Comparison of ENCODE assay signal across 1 cellular context in genomic region chr10:13586676-13587355, GRCh38.
TF ChIP-seq lines count a peak whose summit lies in the region.

Gene PRPF18 (plus strand): TSS chr10:13586965. CDS start chr10:13587087, 122 bp downstream.

TF ChIP-seq in HepG2, 621 proteins besides CTCF, POLR2A, EP300 and RAD21 (continued from another document and continues in another):
- TF ChIP-seq ATF6 (CRISPR knock-in tag; conservative IDR thresholded peaks at IDR 0.05) (no peak), CHD4 (IDR thresholded peaks at IDR 0.05; ENCODE audit: borderline replicate concordance, low read length) (no peak), ZNF746 (CRISPR knock-in tag; IDR thresholded peaks at IDR 0.05) (no peak), CSRNP2 (CRISPR knock-in tag; conservative IDR thresholded peaks at IDR 0.05; ENCODE audit: low read depth) (no peak), ZNF619 (CRISPR knock-in tag; IDR thresholded peaks at IDR 0.05) (no peak), ZFP91 (CRISPR knock-in tag; IDR thresholded peaks at IDR 0.05; ENCODE audit: borderline replicate concordance) (peak; percentile 75; the same call in 1 of the 2 replicates), ZNF572 (CRISPR knock-in tag; IDR thresholded peaks at IDR 0.05) (0 out of 2 replicates have a peak, but pooled peaks have one; percentile 25), ZBTB2 (CRISPR knock-in tag; IDR thresholded peaks at IDR 0.05; ENCODE audit: low read depth) (peak; percentile 51; the same call in 1 of the 2 replicates), ERF (CRISPR knock-in tag; IDR thresholded peaks at IDR 0.05) (peak; percentile 80), TBL1XR1 (IDR thresholded peaks at IDR 0.05; ENCODE audit: borderline replicate concordance, low read length, partially characterized antibody) (peak; percentile 81), UBTF (CRISPR knock-in tag; IDR thresholded peaks at IDR 0.05) (0 out of 2 replicates have a peak, but pooled peaks have one; percentile 61), NR2F1 (CRISPR knock-in tag; IDR thresholded peaks at IDR 0.05) (no peak), RNF2 (conservative IDR thresholded peaks at IDR 0.05; ENCODE audit: low read depth) (0 out of 2 replicates have a peak, but pooled peaks have one; percentile 66), AGO2 (optimal IDR thresholded peaks at IDR 0.05; ENCODE audit: low read depth, low read length) (no peak), POLR2AphosphoS5 (IDR thresholded peaks at IDR 0.05; ENCODE audit: low read depth, low read length) (peak; percentile 79), ZNF446 (CRISPR knock-in tag; IDR thresholded peaks at IDR 0.05) (no peak), ZNF598 (CRISPR knock-in tag; IDR thresholded peaks at IDR 0.05; ENCODE audit: borderline replicate concordance) (no peak), REXO4 (CRISPR knock-in tag; IDR thresholded peaks at IDR 0.05; ENCODE audit: borderline replicate concordance) (no peak), CC2D1A (CRISPR knock-in tag; IDR thresholded peaks at IDR 0.05) (no peak), DNMT1 (CRISPR knock-in tag; IDR thresholded peaks at IDR 0.05) (no peak), MTF1 (CRISPR knock-in tag; IDR thresholded peaks at IDR 0.05) (no peak), ZHX1 (CRISPR knock-in tag; IDR thresholded peaks at IDR 0.05; ENCODE audit: low read depth) (no peak), RAD51 (IDR thresholded peaks at IDR 0.05; ENCODE audit: borderline replicate concordance) (no peak), RBM39 (IDR thresholded peaks at IDR 0.05; ENCODE audit: low read depth, low read length, poor library complexity, severe bottlenecking) (peak; percentile 49), YEATS2 (CRISPR knock-in tag; IDR thresholded peaks at IDR 0.05; ENCODE audit: borderline replicate concordance) (peak; percentile 96), ZKSCAN8 (CRISPR knock-in tag; IDR thresholded peaks at IDR 0.05; ENCODE audit: borderline replicate concordance) (peak; percentile 69; the same call in 1 of the 2 replicates), ZNF75D (CRISPR knock-in tag; IDR thresholded peaks at IDR 0.05; ENCODE audit: borderline replicate concordance) (no peak), ATF2 (CRISPR knock-in tag; IDR thresholded peaks at IDR 0.05) (peak; percentile 64; the same call in 1 of the 2 replicates), NR0B2 (CRISPR knock-in tag; IDR thresholded peaks at IDR 0.05) (no peak), AGO1 (IDR thresholded peaks at IDR 0.05; ENCODE audit: low read depth, low read length, poor library complexity, severe bottlenecking) (no peak), ZNF337 (CRISPR knock-in tag; IDR thresholded peaks at IDR 0.05; ENCODE audit: borderline replicate concordance, low read depth) (no peak), ZNF17 (CRISPR knock-in tag; IDR thresholded peaks at IDR 0.05) (no peak), IRF9 (CRISPR knock-in tag; IDR thresholded peaks at IDR 0.05; ENCODE audit: borderline replicate concordance) (peak; percentile 72; the same call in 1 of the 2 replicates), ZNF740 (CRISPR knock-in tag; IDR thresholded peaks at IDR 0.05) (no peak), CHCHD3 (CRISPR knock-in tag; IDR thresholded peaks at IDR 0.05) (no peak), ZNF775 (CRISPR knock-in tag; IDR thresholded peaks at IDR 0.05; ENCODE audit: borderline replicate concordance) (no peak), HNF4G (IDR thresholded peaks at IDR 0.05; ENCODE audit: borderline replicate concordance, low read depth, low read length) (no peak), HNF4G (CRISPR knock-in tag; IDR thresholded peaks at IDR 0.05; ENCODE audit: borderline replicate concordance, low read depth) (0 out of 2 replicates have a peak, but pooled peaks have one; percentile 16), JUN (CRISPR knock-in tag; IDR thresholded peaks at IDR 0.05) (no peak), SETDB1 (CRISPR knock-in tag; IDR thresholded peaks at IDR 0.05; ENCODE audit: borderline replicate concordance) (no peak), ZNF83 (CRISPR knock-in tag; IDR thresholded peaks at IDR 0.05; ENCODE audit: borderline replicate concordance) (no peak), HNRNPLL (IDR thresholded peaks at IDR 0.05; ENCODE audit: low read depth, low read length, poor library complexity, severe bottlenecking) (peak; percentile 85), SMC3 (IDR thresholded peaks at IDR 0.05; ENCODE audit: low read length) (peak; percentile 40; the same call in 1 of the 2 replicates), ZSCAN29 (CRISPR knock-in tag; conservative IDR thresholded peaks at IDR 0.05) (no peak), ZNF280B (CRISPR knock-in tag; IDR thresholded peaks at IDR 0.05; ENCODE audit: borderline replicate concordance) (0 out of 2 replicates have a peak, but pooled peaks have one; percentile 69), THYN1 (CRISPR knock-in tag; IDR thresholded peaks at IDR 0.05; ENCODE audit: borderline replicate concordance, low read depth) (no peak), ZNF136 (CRISPR knock-in tag; IDR thresholded peaks at IDR 0.05; ENCODE audit: low read depth) (0 out of 2 replicates have a peak, but pooled peaks have one; percentile 49)
